Comparison of ENCODE assay signal across 9 cellular contexts in the genomic region with DNA sequence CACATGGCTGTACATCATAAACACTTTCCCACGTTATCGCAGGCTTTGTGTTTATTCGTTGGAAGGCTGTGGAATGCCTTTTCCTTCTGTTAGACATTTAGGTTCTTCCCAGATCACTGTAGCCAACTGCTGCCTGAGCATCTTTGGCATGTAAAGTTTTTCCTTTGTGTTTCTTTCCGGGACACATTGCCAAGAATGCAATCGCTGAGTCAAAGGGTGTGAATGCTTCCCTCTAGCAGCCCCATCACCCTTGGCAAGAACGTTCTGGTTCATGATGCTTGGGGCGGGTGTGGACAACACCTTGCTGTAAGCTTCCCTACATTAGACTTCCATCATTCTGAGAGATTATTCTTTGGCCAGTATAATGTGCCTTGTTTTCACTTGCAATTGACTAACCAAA.
DNase-seq lines count a peak whose midpoint lies in the region; ATAC-seq and TF ChIP-seq lines count a peak whose summit lies in the region.
"Had no signal": no experiment of that assay in that cellular context is flagged by ENCODE, and none has a peak within 500 bp of the region (broad histone marks: within the 10 kb centered on the region; RNA-seq: fewer than 3 reads in every experiment).

No MANE protein-coding gene starts in this region.

- TF ChIP-seq CTCF in osteocyte (IDR thresholded peaks at IDR 0.05) = no peak

- peak; percentile 94 for DNase-seq in ELR (ENCODE audit: low read depth)
- DNase-seq in NT2/D1 (ENCODE audit: low read depth, low spot score) = peak; percentile 57
- peak; percentile 49 for DNase-seq in osteocyte (ENCODE audit: extremely low spot score, unreplicated experiment)
- no peak for DNase-seq in NCI-H2227 (lab: John Stamatoyannopoulos, UW; ENCODE audit: unreplicated experiment)
- no peak for DNase-seq in GM19238 (ENCODE audit: insufficient read length, low spot score)

- H3K9me3 Mint-ChIP-seq in osteocyte (ENCODE audit: unreplicated experiment) = no peaks in the 10 kb centered on the region
- H3K9me3 Mint-ChIP-seq: T-helper 2 cell treated with Interferon-gamma antibody and Interleukin-4, amounts not matched to agents 5 μg/mL and 100 μg/mL, for 36 hours had no signal

- H3K27ac Mint-ChIP-seq in osteocyte (ENCODE audit: unreplicated experiment) = peak overlapping the region; percentile 28
- H3K27ac Mint-ChIP-seq: T-helper 2 cell treated with Interferon-gamma antibody and Interleukin-4, amounts not matched to agents 5 μg/mL and 100 μg/mL, for 36 hours had no signal

- no peak for TF ChIP-seq POLR2A in GM18505 (IDR thresholded peaks at IDR 0.05; ENCODE audit: borderline replicate concordance, extremely low read depth, insufficient read depth, insufficient read length)

- H3K4me3 Mint-ChIP-seq in osteocyte (ENCODE audit: unreplicated experiment) = no peak overlapping the region
- H3K4me3 Mint-ChIP-seq: T-helper 2 cell treated with Interferon-gamma antibody and Interleukin-4, amounts not matched to agents 5 μg/mL and 100 μg/mL, for 36 hours had no signal

- no peaks in the 10 kb centered on the region for H3K4me1 ChIP-seq in NT2/D1 (ENCODE audit: insufficient read depth, insufficient read length)
- H3K4me1 ChIP-seq in esophagus (ENCODE audit: control insufficient read depth in 2 of 2, insufficient read depth in 2 of 2, low read length in 1 of 2) = peaks cover 3 to 11% of the 10 kb centered on the region in 2 donors

- H3K27me3 Mint-ChIP-seq in osteocyte (ENCODE audit: unreplicated experiment) = no peaks in the 10 kb centered on the region

- H3K36me3 ChIP-seq in NT2/D1 (ENCODE audit: insufficient read depth, insufficient read length, low read length) (no peaks in the 10 kb centered on the region), esophagus (ENCODE audit: control insufficient read depth in 2 of 2, insufficient read depth in 2 of 2, low read length in 1 of 2) (no peaks in the 10 kb centered on the region)

- H3K4me3 ChIP-seq in NT2/D1 (ENCODE audit: insufficient read length, low read depth) = no peak overlapping the region
- H3K4me3 ChIP-seq in esophagus (ENCODE audit: low read depth in 1 of 2, low read length in 2 of 2) = no peak overlapping the region

- WGBS in esophagus, 2 donors = 23 to 32% methylated on average over 7 of the region's 7 CpGs

- ATAC-seq in GM18505 (IDR thresholded peaks at IDR 0.05; ENCODE audit: unreplicated experiment) (no peak), GM21529 (IDR thresholded peaks at IDR 0.05; ENCODE audit: unreplicated experiment) (no peak)

- peaks cover 32% of the 10 kb centered on the region for H3K4me1 Mint-ChIP-seq in osteocyte (ENCODE audit: unreplicated experiment)

- H3K27ac ChIP-seq in esophagus (ENCODE audit: low read depth in 2 of 2, low read length in 1 of 2) = peak overlapping the region; percentile 95 to 97

- no peaks in the 10 kb centered on the region for H3K27me3 ChIP-seq in NT2/D1 (ENCODE audit: insufficient read depth, insufficient read length)
- no peaks in the 10 kb centered on the region for H3K27me3 ChIP-seq in esophagus (ENCODE audit: control insufficient read depth in 1 of 2, insufficient read depth in 2 of 2, low read length in 2 of 2)

- no peak overlapping the region for H3K9ac ChIP-seq in NT2/D1 (ENCODE audit: insufficient read length, low read depth)

- H3K9me3 ChIP-seq in NT2/D1 (ENCODE audit: insufficient read depth, low read length) (no peaks in the 10 kb centered on the region), esophagus (ENCODE audit: control insufficient read depth in 2 of 2, insufficient read depth in 1 of 2, low read depth in 1 of 2, low read length in 1 of 2) (no peaks in the 10 kb centered on the region)

- no peaks in the 10 kb centered on the region for H3K36me3 Mint-ChIP-seq in osteocyte (ENCODE audit: unreplicated experiment)

Comparison
In these comparisons a context has a peak if more than half of its experiments do, and no peak if none do; other contexts are left out.
1. DNase-seq: peak in ELR (single experiment), NT2/D1 (single experiment) and osteocyte (single experiment); none in NCI-H2227 (single experiment) and GM19238 (single experiment).